Comparison of ENCODE assay signal across 25 cellular contexts in genomic region chr3:156381253-156381652, GRCh38.
"Had no signal": no experiment of that assay in that cellular context is flagged by ENCODE, and none has a peak within 500 bp of the region (broad histone marks: within the 10 kb centered on the region; RNA-seq: fewer than 3 reads in every experiment).

No MANE protein-coding gene starts in this region.

- H3K4me3 ChIP-seq: colonic mucosa, esophagus squamous epithelium, gastrocnemius medialis, hepatocyte, left ventricle myocardium inferior, lower lobe of right lung, mucosa of descending colon had no signal

- H3K27ac ChIP-seq: colonic mucosa, epithelial cell of prostate, esophagus squamous epithelium, gastrocnemius medialis, hepatocyte, left ventricle myocardium inferior, lower lobe of right lung had no signal

- H3K79me2 ChIP-seq: hepatocyte had no signal

- H3K9me3 ChIP-seq: colonic mucosa, esophagus squamous epithelium, gastrocnemius medialis, left ventricle myocardium inferior, lower lobe of right lung, mucosa of descending colon had no signal

- H2AFZ ChIP-seq: hepatocyte had no signal

- H3K36me3 ChIP-seq: colonic mucosa, esophagus squamous epithelium, gastrocnemius medialis, left ventricle myocardium inferior, lower lobe of right lung had no signal

- H3K27me3 ChIP-seq: colonic mucosa, esophagus squamous epithelium, gastrocnemius medialis, hepatocyte had no signal

- ATAC-seq: effector memory CD8-positive, alpha-beta T cell; esophagus mucosa; gastrocnemius medialis; left lobe of liver; lower lobe of right lung; mucosa of descending colon had no signal

- H3K4me2 ChIP-seq: hepatocyte had no signal

- DNase-seq: colonic mucosa; cortex of kidney; effector CD8-positive, alpha-beta T cell; effector memory CD8-positive, alpha-beta T cell; endodermal cell; erythroblast; esophagus squamous epithelium; foreskin fibroblast; foreskin melanocyte; gastrocnemius medialis; glutamatergic neuron; hypothalamus; immature natural killer cell; islet precursor cell; kidney; kidney glomerular epithelial cell; left ventricle myocardium inferior; lower lobe of right lung; mesenchymal stem cell; mucosa of descending colon; naive B cell had no signal

- H3K4me1 ChIP-seq: colonic mucosa, esophagus squamous epithelium, gastrocnemius medialis, lower lobe of right lung had no signal
